ENCODE assay signal across 9 cellular contexts in genomic region chr3:41997702-41998551, GRCh38. TPM values are rescaled to one million over a fixed set of nuclear protein-coding genes. Genes with fewer than 3 reads are reported as not detected.
DNase-seq lines count a peak whose midpoint lies in the region; ATAC-seq, FAIRE-seq and TF ChIP-seq lines count a peak whose summit lies in the region.
"Had no signal": no experiment of that assay in that cellular context is flagged by ENCODE, and none has a peak within 500 bp of the region (broad histone marks: within the 10 kb centered on the region; RNA-seq: fewer than 3 reads in every experiment).

No MANE protein-coding gene starts in this region.

- no peak overlapping the region for H3K27ac ChIP-seq in adrenal gland
- H3K27ac ChIP-seq in heart left ventricle, result peak overlapping the region in 3 of 12 donors; percentile 1 to 22 (median 19)

- in situ Hi-C loops in GM13976 (cut with MboI; ENCODE audit: low sequenced_read_pairs, unreplicated experiment), result no loop called here

- H3K4me3 ChIP-seq in adrenal gland (no peak overlapping the region), heart left ventricle (no peak overlapping the region), retinal pigment epithelial cell (ENCODE audit: low read length) (no peak overlapping the region)

- H3K36me3 ChIP-seq in adrenal gland (replicated peaks in 1 of 2) (no peaks in the 10 kb centered on the region), heart left ventricle (no peaks in the 10 kb centered on the region)

- peak in 3 of 4 donors; percentile 27 to 53 (median 52) for ATAC-seq in heart left ventricle
- ATAC-seq in GM18519 (IDR thresholded peaks at IDR 0.05; ENCODE audit: low FRiP score, unreplicated experiment), result no peak

- TF ChIP-seq CTCF in adrenal gland (IDR thresholded peaks at IDR 0.05), result peak; percentile 6 to 33 (median 27)
- TF ChIP-seq CTCF in heart left ventricle (IDR thresholded peaks at IDR 0.05), result peak; percentile 21 to 61 (median 46)
- TF ChIP-seq CTCF in retinal pigment epithelial cell (conservative IDR thresholded peaks at IDR 0.05; ENCODE audit: low read depth, low read length), result peak; percentile 62
- TF ChIP-seq CTCF in GM13976 (IDR thresholded peaks at IDR 0.05; ENCODE audit: borderline replicate concordance, control extremely low read depth, extremely low read depth, insufficient read depth, missing control alignments), result no peak

- 64 to 69% (median 66%) methylated on average over 6 of the region's 6 CpGs for WGBS in adrenal gland, 4 donors
- 22 to 23% (median 23%) methylated on average over 5 to 6 of the region's 6 CpGs for WGBS in heart left ventricle, 4 donors

- H3K9me3 ChIP-seq in adrenal gland (replicated peaks in 1 of 3) (no peaks in the 10 kb centered on the region), heart left ventricle (peaks cover 0 to 5% (median 0%) of the 10 kb centered on the region in 12 donors)

- FAIRE-seq in GM12891 (lab: Jason Lieb, UNC), result peak; percentile 56

- H3K4me1 ChIP-seq in adrenal gland (replicated peaks in 1 of 2), result no peaks in the 10 kb centered on the region
- peaks cover 0 to 14% (median 9%) of the 10 kb centered on the region in 12 donors for H3K4me1 ChIP-seq in heart left ventricle

- no peak for TF ChIP-seq POLR2A in GM12891 (IDR thresholded peaks at IDR 0.05; ENCODE audit: low read depth, low read length)
- TF ChIP-seq POLR2A in adrenal gland (IDR thresholded peaks at IDR 0.05), result no peak
- TF ChIP-seq POLR2A in heart left ventricle (IDR thresholded peaks at IDR 0.05), result no peak

- intact Hi-C loops in adrenal gland (cut with DNase I), result no loop called here
- intact Hi-C loops in heart left ventricle (cut with DNase I), result loop anchor here in 3 of 10 donors (1.0 to 10.0 kb wide), 3 partner anchors 93 to 101 kb away; no protein-coding TSS in a partner anchor

- H3K27me3 ChIP-seq in adrenal gland (no peaks in the 10 kb centered on the region), heart left ventricle (no peaks in the 10 kb centered on the region)

- no peak for DNase-seq in GM12891 (ENCODE audit: insufficient read length, low spot score)
- no peak for DNase-seq in adrenal gland
- DNase-seq in heart left ventricle, result no peak
- DNase-seq in retinal pigment epithelial cell (ENCODE audit: low read depth), result no peak
- DNase-seq in GM13976 (ENCODE audit: low spot score), result no peak
- no peak for DNase-seq in activated effector memory CD4-positive, alpha-beta T cell treated with anti-CD3 and anti-CD28 coated beads, Interleukin-2, amount 50 U/mL, for 16 hours
- DNase-seq in NCI-H1105 treated with DMSO at 0.1 percent for 48 hours (lab: John Stamatoyannopoulos, UW), result no peak
- DNase-seq: NCI-H1436 treated with DMSO at 0.1 percent for 48 hours had no signal

TF ChIP-seq in GM12891, 5 proteins besides CTCF, POLR2A, EP300 and RAD21:
- TF ChIP-seq POU2F2 (IDR thresholded peaks at IDR 0.05; ENCODE audit: low read depth, low read length) (no peak), TAF1 (IDR thresholded peaks at IDR 0.05; ENCODE audit: low read depth, low read length) (no peak), PAX5 (IDR thresholded peaks at IDR 0.05; ENCODE audit: insufficient read depth, low read length, severe bottlenecking) (no peak)
TF ChIP-seq in GM12891: peak in this region for 0.

RNA-seq across cellular contexts. Expression of gene ULK4, which starts 36.0 kb away (rescaled TPM):
- 2.4 TPM for polyA plus RNA-seq in GM12891 (2012; ENCODE audit: low read depth, missing spikeins)
- total RNA-seq in adrenal gland (10 to 100 TPM in 3 of 8 donors, 1 to 10 TPM in 5; 2.9 to 24.5 (median 8.3) TPM), heart left ventricle (1 to 10 TPM; 1.8 to 6.1 (median 3.7) TPM)
- polyA plus RNA-seq in adrenal gland (1 to 10 TPM; 1.6 to 4.0 (median 2.7) TPM), heart left ventricle (1 to 10 TPM in 1 of 2 donors, under 1 TPM in 1; 0.91 to 1.6 TPM)
